Comparison of ENCODE assay signal across 25 cellular contexts in genomic region chr2:147373800-147374409, GRCh38.
"Had no signal": no experiment of that assay in that cellular context is flagged by ENCODE, and none has a peak within 500 bp of the region (broad histone marks: within the 10 kb centered on the region; RNA-seq: fewer than 3 reads in every experiment).

No MANE protein-coding gene starts in this region.

- DNase-seq: activated B cell treated with CpG ODN at 0.5 μM for 24 hours; activated CD4-positive, alpha-beta memory T cell treated with anti-CD3 and anti-CD28 coated beads for 36 hours; activated CD4-positive, alpha-beta T cell treated with anti-CD3 and anti-CD28 coated beads for 4 hours; activated gamma-delta T cell treated with Interleukin-2 at 50 U/mL for 16 hours; activated T-cell treated with anti-CD3 and anti-CD28 coated beads for 4 hours; adrenal gland; dermis blood vessel endothelial cell; effector memory CD4-positive, alpha-beta T cell; esophagus squamous epithelium; foreskin keratinocyte; hypothalamus; kidney; left lung; mammary epithelial cell; ovary; right lobe of liver; stimulated activated CD4-positive, alpha-beta T cell treated with anti-CD3 and anti-CD28 coated beads, Interleukin-4, amount 100 ng/mL, for 24 hours; T-helper 9 cell; testis; upper lobe of left lung had no signal

- H3K9me3 Mint-ChIP-seq: activated B cell treated with CpG ODN at 0.5 μM for 24 hours; activated CD4-positive, alpha-beta memory T cell treated with anti-CD3 and anti-CD28 coated beads for 36 hours; activated T-helper 1 cell treated with anti-CD3 and anti-CD28 coated beads, Interleukin-12 subunit alpha, Interleukin-12 subunit beta, Interleukin-2, Interleukin-4 antibody, amounts not matched to agents 30 ng/mL and 10 ng/mL and 1 ng/mL, durations not matched to agents 14 hours and 24 hours and 36 hours; stimulated activated effector memory CD8-positive, alpha-beta T cell treated with anti-CD3 and anti-CD28 coated beads, Interleukin-12 subunit alpha, Interleukin-12 subunit beta, amount 100 ng/mL, for 72 hours had no signal

- H3K27me3 Mint-ChIP-seq: activated B cell treated with CpG ODN at 0.5 μM for 24 hours; activated CD4-positive, alpha-beta memory T cell treated with anti-CD3 and anti-CD28 coated beads for 36 hours had no signal

- H3K36me3 Mint-ChIP-seq: activated CD4-positive, alpha-beta memory T cell treated with anti-CD3 and anti-CD28 coated beads for 36 hours; activated naive CD4-positive, alpha-beta T cell treated with anti-CD3 and anti-CD28 coated beads, Interleukin-2, amount 50 U/mL, for 72 hours; stimulated activated effector memory CD8-positive, alpha-beta T cell treated with anti-CD3 and anti-CD28 coated beads, Interleukin-12 subunit alpha, Interleukin-12 subunit beta, amount 100 ng/mL, for 72 hours had no signal

- H3K4me1 Mint-ChIP-seq: activated B cell treated with CpG ODN at 0.5 μM for 24 hours; stimulated activated effector memory CD8-positive, alpha-beta T cell treated with anti-CD3 and anti-CD28 coated beads, Interleukin-12 subunit alpha, Interleukin-12 subunit beta, amount 100 ng/mL, for 72 hours had no signal

- H3K4me3 ChIP-seq: adrenal gland, esophagus squamous epithelium, left lung, ovary, right lobe of liver, testis, upper lobe of left lung had no signal

- FAIRE-seq: endothelial cell of umbilical vein, kidney had no signal

- H3K4me1 ChIP-seq: foreskin keratinocyte, left lung, right lobe of liver, testis, upper lobe of left lung had no signal

- H3K27me3 ChIP-seq: adrenal gland, esophagus squamous epithelium, foreskin keratinocyte, left lung, ovary, right lobe of liver, testis, upper lobe of left lung had no signal

- H3K4me3 Mint-ChIP-seq: activated B cell treated with CpG ODN at 0.5 μM for 24 hours; activated CD4-positive, alpha-beta memory T cell treated with anti-CD3 and anti-CD28 coated beads for 36 hours; activated T-helper 1 cell treated with anti-CD3 and anti-CD28 coated beads, Interleukin-12 subunit alpha, Interleukin-12 subunit beta, Interleukin-2, Interleukin-4 antibody, amounts not matched to agents 30 ng/mL and 10 ng/mL and 1 ng/mL, durations not matched to agents 14 hours and 24 hours and 36 hours; neural crest cell; stimulated activated effector memory CD8-positive, alpha-beta T cell treated with anti-CD3 and anti-CD28 coated beads, Interleukin-12 subunit alpha, Interleukin-12 subunit beta, amount 100 ng/mL, for 72 hours had no signal

- H3K36me3 ChIP-seq: adrenal gland, esophagus squamous epithelium, left lung, ovary, right lobe of liver, upper lobe of left lung had no signal

- H3K9me3 ChIP-seq: adrenal gland, esophagus squamous epithelium, ovary, right lobe of liver, testis, upper lobe of left lung had no signal

- H3K27ac Mint-ChIP-seq: activated B cell treated with CpG ODN at 0.5 μM for 24 hours; activated CD4-positive, alpha-beta memory T cell treated with anti-CD3 and anti-CD28 coated beads for 36 hours; activated naive CD4-positive, alpha-beta T cell treated with anti-CD3 and anti-CD28 coated beads, Interleukin-2, amount 50 U/mL, for 72 hours; activated T-helper 1 cell treated with anti-CD3 and anti-CD28 coated beads, Interleukin-12 subunit alpha, Interleukin-12 subunit beta, Interleukin-2, Interleukin-4 antibody, amounts not matched to agents 30 ng/mL and 10 ng/mL and 1 ng/mL, durations not matched to agents 14 hours and 24 hours and 36 hours; stimulated activated effector memory CD8-positive, alpha-beta T cell treated with anti-CD3 and anti-CD28 coated beads, Interleukin-12 subunit alpha, Interleukin-12 subunit beta, amount 100 ng/mL, for 72 hours had no signal

- H3K27ac ChIP-seq: adrenal gland, foreskin keratinocyte, left lung, ovary, right lobe of liver, testis, upper lobe of left lung had no signal

- ATAC-seq: activated naive CD4-positive, alpha-beta T cell treated with anti-CD3 and anti-CD28 coated beads, Interleukin-2, amount 50 U/mL, for 72 hours; foreskin keratinocyte; left lung; right lobe of liver; stimulated activated effector memory CD8-positive, alpha-beta T cell treated with anti-CD3 and anti-CD28 coated beads, Interleukin-12 subunit alpha, Interleukin-12 subunit beta, amount 100 ng/mL, for 72 hours had no signal
